ENCODE assay signal across 22 cellular contexts in genomic region chr2:137769406-137769805, GRCh38.
"Had no signal": no experiment of that assay in that cellular context is flagged by ENCODE, and none has a peak within 500 bp of the region (broad histone marks: within the 10 kb centered on the region; RNA-seq: fewer than 3 reads in every experiment).

No MANE protein-coding gene starts in this region.

- H3K4me1 Mint-ChIP-seq: activated T-helper 17 cell treated with anti-CD3 and anti-CD28 coated beads, Interleukin-2, amount 50 U/mL, for 72 hours; naive B cell; stimulated activated effector memory CD8-positive, alpha-beta T cell treated with anti-CD3 and anti-CD28 coated beads, Interleukin-12 subunit alpha, Interleukin-12 subunit beta, amount 100 ng/mL, for 72 hours had no signal

- H3K4me3 Mint-ChIP-seq: activated T-cell treated with anti-CD3 and anti-CD28 coated beads, Interleukin-2, amount 50 U/mL, for 24 hours; activated T-helper 17 cell treated with anti-CD3 and anti-CD28 coated beads, Interleukin-2, amount 50 U/mL, for 72 hours; dendritic cell treated with granulocyte-macrophage colony-stimulating factor and Interleukin-4, amounts not matched to agents 40 ng/mL and 50 ng/mL, for 4 days; naive B cell; stimulated activated effector memory CD8-positive, alpha-beta T cell treated with anti-CD3 and anti-CD28 coated beads, Interleukin-12 subunit alpha, Interleukin-12 subunit beta, amount 100 ng/mL, for 72 hours had no signal

- H3K36me3 ChIP-seq: ascending aorta, brain microvascular endothelial cell, lower lobe of right lung, right lobe of liver, stomach, transverse colon, vagina had no signal

- H3K27ac Mint-ChIP-seq: activated naive CD4-positive, alpha-beta T cell treated with anti-CD3 and anti-CD28 coated beads, Interleukin-2, amount 50 U/mL, for 72 hours; activated T-cell treated with anti-CD3 and anti-CD28 coated beads, Interleukin-2, amount 50 U/mL, for 24 hours; activated T-helper 17 cell treated with anti-CD3 and anti-CD28 coated beads, Interleukin-2, amount 50 U/mL, for 72 hours; dendritic cell treated with granulocyte-macrophage colony-stimulating factor and Interleukin-4, amounts not matched to agents 40 ng/mL and 50 ng/mL, for 4 days; naive B cell; stimulated activated effector memory CD8-positive, alpha-beta T cell treated with anti-CD3 and anti-CD28 coated beads, Interleukin-12 subunit alpha, Interleukin-12 subunit beta, amount 100 ng/mL, for 72 hours had no signal

- H3K27me3 Mint-ChIP-seq: activated T-cell treated with anti-CD3 and anti-CD28 coated beads, Interleukin-2, amount 50 U/mL, for 24 hours; activated T-helper 17 cell treated with anti-CD3 and anti-CD28 coated beads, Interleukin-2, amount 50 U/mL, for 72 hours; dendritic cell treated with granulocyte-macrophage colony-stimulating factor and Interleukin-4, amounts not matched to agents 40 ng/mL and 50 ng/mL, for 4 days; naive B cell had no signal

- H3K4me1 ChIP-seq: ascending aorta, lower lobe of right lung, right lobe of liver, stomach, transverse colon, vagina had no signal

- H3K36me3 Mint-ChIP-seq: activated naive CD4-positive, alpha-beta T cell treated with anti-CD3 and anti-CD28 coated beads, Interleukin-2, amount 50 U/mL, for 72 hours; naive B cell; stimulated activated effector memory CD8-positive, alpha-beta T cell treated with anti-CD3 and anti-CD28 coated beads, Interleukin-12 subunit alpha, Interleukin-12 subunit beta, amount 100 ng/mL, for 72 hours had no signal

- H3K4me3 ChIP-seq: ascending aorta, lower lobe of right lung, right lobe of liver, skin epidermis, stomach, transverse colon, vagina had no signal

- H3K27ac ChIP-seq: ascending aorta, brain microvascular endothelial cell, lower lobe of right lung, right lobe of liver, skin epidermis, stomach, transverse colon, vagina had no signal

- H3K9me3 Mint-ChIP-seq: activated T-helper 17 cell treated with anti-CD3 and anti-CD28 coated beads, Interleukin-2, amount 50 U/mL, for 72 hours; dendritic cell treated with granulocyte-macrophage colony-stimulating factor and Interleukin-4, amounts not matched to agents 40 ng/mL and 50 ng/mL, for 4 days had no signal

- H3K27me3 ChIP-seq: ascending aorta, brain microvascular endothelial cell, right lobe of liver, stomach, transverse colon, vagina had no signal

- H3K9me3 ChIP-seq: ascending aorta, lower lobe of right lung, right lobe of liver, stomach, transverse colon, vagina had no signal

- DNase-seq: activated CD8-positive, alpha-beta memory T cell treated with anti-CD3 and anti-CD28 coated beads for 24 hours; activated CD8-positive, alpha-beta memory T cell treated with anti-CD3 and anti-CD28 coated beads, Interleukin-2, amount 50 U/mL, for 4 hours; activated T-cell treated with anti-CD3 and anti-CD28 coated beads, Interleukin-2, amount 50 U/mL, for 24 hours; brain microvascular endothelial cell; caudate nucleus; effector CD4-positive, alpha-beta T cell; erythroblast; foreskin fibroblast; lower lobe of right lung; naive B cell; occipital lobe; right lobe of liver; stimulated activated CD4-positive, alpha-beta T cell treated with anti-CD3 and anti-CD28 coated beads, Interleukin-1b, Interleukin-23, amount 100 ng/mL, for 48 hours; stomach; transverse colon had no signal
